ENCODE assay signal across 2 cellular contexts in genomic region chr11:118484405-118484804, GRCh38.
TF ChIP-seq lines count a peak whose summit lies in the region.

No MANE protein-coding gene starts in this region.

TF ChIP-seq in IMR-90, 13 proteins besides CTCF, POLR2A, EP300 and RAD21:
- TF ChIP-seq CHD1 (IDR thresholded peaks at IDR 0.05; ENCODE audit: low read depth, low read length) (no peak), RCOR1 (IDR thresholded peaks at IDR 0.05; ENCODE audit: insufficient replicate concordance, low read length) (no peak), MAZ (IDR thresholded peaks at IDR 0.05; ENCODE audit: borderline replicate concordance, low read depth, low read length) (no peak), MXI1 (IDR thresholded peaks at IDR 0.05; ENCODE audit: borderline replicate concordance, low read depth, low read length) (no peak), MAFK (IDR thresholded peaks at IDR 0.05; ENCODE audit: low read depth, low read length) (peak; percentile 57), NFE2L2 (IDR thresholded peaks at IDR 0.05; ENCODE audit: low read depth, low read length) (no peak), FOS (IDR thresholded peaks at IDR 0.05; ENCODE audit: low read depth, low read length) (no peak), USF2 (IDR thresholded peaks at IDR 0.05; ENCODE audit: low read depth, low read length) (no peak), BHLHE40 (IDR thresholded peaks at IDR 0.05; ENCODE audit: low read depth, low read length) (no peak)

TF ChIP-seq in K562, 482 proteins besides CTCF, POLR2A, EP300 and RAD21:
- TF ChIP-seq MAFF (IDR thresholded peaks at IDR 0.05; ENCODE audit: low read length) (peak; percentile 47; the same call in 1 of the 2 replicates), DIDO1 (tag; IDR thresholded peaks at IDR 0.05; ENCODE audit: low read depth) (no peak), C11orf30 (IDR thresholded peaks at IDR 0.05; ENCODE audit: low read depth) (peak; percentile 63), ZNF316 (IDR thresholded peaks at IDR 0.05) (peak; percentile 73; the same call in 1 of the 2 replicates)
